9 cellular contexts compared by ENCODE assay signal in the genomic region with DNA sequence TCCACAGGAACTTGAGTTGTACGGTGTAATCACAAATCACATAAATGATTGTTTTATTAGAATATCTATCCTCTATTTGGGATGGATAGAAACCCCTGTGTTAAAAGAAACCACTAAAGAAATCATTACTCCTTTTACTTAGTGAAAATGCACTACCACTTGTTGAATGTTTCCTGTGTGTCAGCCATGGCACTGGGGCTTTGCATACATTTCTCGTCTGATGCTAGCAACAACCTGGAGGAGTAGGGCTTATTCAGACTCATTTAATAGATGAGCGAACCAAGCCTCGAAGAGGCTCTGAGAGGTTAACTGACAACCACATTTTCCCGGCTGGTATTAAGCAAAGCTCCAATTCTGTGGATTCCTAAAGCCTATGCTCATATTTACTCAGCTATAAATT.
DNase-seq lines count a peak whose midpoint lies in the region; ATAC-seq and TF ChIP-seq lines count a peak whose summit lies in the region.
"Had no signal": no experiment of that assay in that cellular context is flagged by ENCODE, and none has a peak within 500 bp of the region (broad histone marks: within the 10 kb centered on the region; RNA-seq: fewer than 3 reads in every experiment).

No MANE protein-coding gene starts in this region.

- 74 to 81% methylated on average over 5 of the region's 5 CpGs for WGBS in lung, 2 donors
- 55 to 62% methylated on average over 5 of the region's 5 CpGs for WGBS in testis, 2 donors

- H3K27ac Mint-ChIP-seq in activated CD8-positive, alpha-beta T cell treated with anti-CD3 and anti-CD28 coated beads for 36 hours: peak overlapping the region; percentile 92
- no peak overlapping the region for H3K27ac Mint-ChIP-seq in activated CD8-positive, alpha-beta T cell treated with anti-CD3 and anti-CD28 coated beads, Interleukin-2, amount 10 ng/mL, durations not matched to agents 7 days and 5 days
- peak overlapping the region; percentile 96 for H3K27ac Mint-ChIP-seq in activated naive CD8-positive, alpha-beta T cell

- H3K9me3 ChIP-seq in lung (ENCODE audit: control insufficient read depth in 2 of 2, insufficient read depth in 1 of 2, low read length in 1 of 2) (no peaks in the 10 kb centered on the region), testis (no peaks in the 10 kb centered on the region)

- H3K27me3 ChIP-seq in lung (ENCODE audit: control insufficient read depth, insufficient read depth): no peaks in the 10 kb centered on the region
- H3K27me3 ChIP-seq in testis: no peaks in the 10 kb centered on the region
- H3K27me3 ChIP-seq: cardiac muscle cell had no signal

- peak; percentile 46 for DNase-seq in activated CD8-positive, alpha-beta T cell treated with anti-CD3 and anti-CD28 coated beads for 36 hours
- no peak for DNase-seq in activated CD8-positive, alpha-beta T cell treated with anti-CD3 and anti-CD28 coated beads, Interleukin-2, amount 10 ng/mL, durations not matched to agents 7 days and 5 days
- DNase-seq in lung (ENCODE audit: low spot score) (no peak), testis (no peak), foreskin fibroblast (no peak), retina (no peak)

- H3K27ac ChIP-seq in lung (ENCODE audit: low read depth in 1 of 2, low read length in 1 of 2) (peak overlapping the region; percentile 28 to 94), testis (peak overlapping the region; percentile 60 to 69)
- H3K27ac ChIP-seq: cardiac muscle cell had no signal

- intact Hi-C loops in activated CD8-positive, alpha-beta T cell treated with anti-CD3 and anti-CD28 coated beads for 36 hours (cut with micrococcal nuclease): loop anchor here (5.0 kb wide), 1 partner anchor 92 kb away; no protein-coding TSS in a partner anchor
- intact Hi-C loops in testis (cut with DNase I; ENCODE audit: low total_unique reads): no loop called here

- CTCF ChIA-PET in activated CD8-positive, alpha-beta T cell treated with anti-CD3 and anti-CD28 coated beads for 36 hours (lab: Charles Lee): interaction anchor here (1.2 to 2.1 kb wide), 4 partner anchors 8 to 155 kb away, joined by 5 to 8 read pairs (median 6); no protein-coding TSS in a partner anchor
- CTCF ChIA-PET in activated CD8-positive, alpha-beta T cell treated with anti-CD3 and anti-CD28 coated beads, Interleukin-2, amount 10 ng/mL, durations not matched to agents 7 days and 5 days (lab: Charles Lee): interaction anchor here (1.2 to 2.3 kb wide), 3 partner anchors 10 to 155 kb away, joined by 3 to 10 read pairs (median 9); no protein-coding TSS in a partner anchor

- H3K4me3 Mint-ChIP-seq in activated CD8-positive, alpha-beta T cell treated with anti-CD3 and anti-CD28 coated beads for 36 hours: peak overlapping the region; percentile 64
- H3K4me3 Mint-ChIP-seq in activated CD8-positive, alpha-beta T cell treated with anti-CD3 and anti-CD28 coated beads, Interleukin-2, amount 10 ng/mL, durations not matched to agents 7 days and 5 days: no peak overlapping the region
- peak overlapping the region; percentile 79 for H3K4me3 Mint-ChIP-seq in activated naive CD8-positive, alpha-beta T cell

- TF ChIP-seq CTCF in activated CD8-positive, alpha-beta T cell treated with anti-CD3 and anti-CD28 coated beads for 36 hours (IDR thresholded peaks at IDR 0.05): no peak
- TF ChIP-seq CTCF in lung (IDR thresholded peaks at IDR 0.05; ENCODE audit: control extremely low read depth, extremely low read depth) (no peak), testis (IDR thresholded peaks at IDR 0.05) (no peak), foreskin fibroblast (IDR thresholded peaks at IDR 0.05; ENCODE audit: low read depth, low read length) (no peak)

- peak; percentile 43 for ATAC-seq in activated CD8-positive, alpha-beta T cell treated with anti-CD3 and anti-CD28 coated beads for 36 hours
- ATAC-seq in activated CD8-positive, alpha-beta T cell treated with anti-CD3 and anti-CD28 coated beads, Interleukin-2, amount 10 ng/mL, durations not matched to agents 7 days and 5 days: no peak
- ATAC-seq in lung (ENCODE audit: insufficient read depth, low FRiP score) (no peak), GM19023 (IDR thresholded peaks at IDR 0.05; ENCODE audit: unreplicated experiment) (no peak)

- peaks cover 5 to 17% of the 10 kb centered on the region in 2 donors for H3K4me1 ChIP-seq in lung (ENCODE audit: control insufficient read depth in 2 of 2, insufficient read depth in 2 of 2, low read length in 2 of 2)
- H3K4me1 ChIP-seq in testis: peaks cover 17% of the 10 kb centered on the region

- no peak overlapping the region for H3K4me3 ChIP-seq in lung
- peak overlapping the region; percentile 29 to 46 for H3K4me3 ChIP-seq in testis
- H3K4me3 ChIP-seq in foreskin fibroblast (ENCODE audit: low read depth in 1 of 2, low read length in 2 of 2): no peak overlapping the region
- H3K4me3 ChIP-seq: cardiac muscle cell had no signal

- POLR2A ChIA-PET in activated CD8-positive, alpha-beta T cell treated with anti-CD3 and anti-CD28 coated beads for 36 hours (lab: Charles Lee): interaction anchor here (0.8 to 3.8 kb wide), 10 partner anchors 8 to 319 kb away, joined by 3 to 16 read pairs (median 4); a partner anchor contains a TSS
- POLR2A ChIA-PET in activated CD8-positive, alpha-beta T cell treated with anti-CD3 and anti-CD28 coated beads, Interleukin-2, amount 10 ng/mL, durations not matched to agents 7 days and 5 days (lab: Charles Lee): interaction anchor here (0.7 to 1.8 kb wide), 3 partner anchors 10 to 155 kb away, joined by 3 to 7 read pairs (median 4); no protein-coding TSS in a partner anchor

- H3K36me3 ChIP-seq in lung (ENCODE audit: control insufficient read depth in 2 of 2, insufficient read depth in 2 of 2, low read length in 2 of 2) (no peaks in the 10 kb centered on the region), testis (ENCODE audit: low read depth, missing control alignments) (no peaks in the 10 kb centered on the region)
- H3K36me3 ChIP-seq: cardiac muscle cell had no signal

- H3K9me3 Mint-ChIP-seq in activated CD8-positive, alpha-beta T cell treated with anti-CD3 and anti-CD28 coated beads for 36 hours: peaks cover 8% of the 10 kb centered on the region
- H3K9me3 Mint-ChIP-seq in activated CD8-positive, alpha-beta T cell treated with anti-CD3 and anti-CD28 coated beads, Interleukin-2, amount 10 ng/mL, durations not matched to agents 7 days and 5 days (ENCODE audit: insufficient read depth): no peaks in the 10 kb centered on the region
- H3K9me3 Mint-ChIP-seq in activated naive CD8-positive, alpha-beta T cell (ENCODE audit: low read depth): peaks cover 5% of the 10 kb centered on the region

- no peaks in the 10 kb centered on the region for H3K27me3 Mint-ChIP-seq in activated CD8-positive, alpha-beta T cell treated with anti-CD3 and anti-CD28 coated beads for 36 hours
- no peaks in the 10 kb centered on the region for H3K27me3 Mint-ChIP-seq in activated CD8-positive, alpha-beta T cell treated with anti-CD3 and anti-CD28 coated beads, Interleukin-2, amount 10 ng/mL, durations not matched to agents 7 days and 5 days (ENCODE audit: low read depth)
- H3K27me3 Mint-ChIP-seq in activated naive CD8-positive, alpha-beta T cell: no peaks in the 10 kb centered on the region

- TF ChIP-seq POLR2A in testis (IDR thresholded peaks at IDR 0.05): no peak

- peaks cover 76% of the 10 kb centered on the region for H3K4me1 Mint-ChIP-seq in activated CD8-positive, alpha-beta T cell treated with anti-CD3 and anti-CD28 coated beads for 36 hours (ENCODE audit: low read depth)
- H3K4me1 Mint-ChIP-seq in activated CD8-positive, alpha-beta T cell treated with anti-CD3 and anti-CD28 coated beads, Interleukin-2, amount 10 ng/mL, durations not matched to agents 7 days and 5 days (ENCODE audit: low read depth): peaks cover 56% of the 10 kb centered on the region
- H3K4me1 Mint-ChIP-seq in activated naive CD8-positive, alpha-beta T cell (ENCODE audit: low read depth): peaks cover 83% of the 10 kb centered on the region

- peaks cover 5% of the 10 kb centered on the region for H3K36me3 Mint-ChIP-seq in activated CD8-positive, alpha-beta T cell treated with anti-CD3 and anti-CD28 coated beads for 36 hours (ENCODE audit: low read depth)
- no peaks in the 10 kb centered on the region for H3K36me3 Mint-ChIP-seq in activated CD8-positive, alpha-beta T cell treated with anti-CD3 and anti-CD28 coated beads, Interleukin-2, amount 10 ng/mL, durations not matched to agents 7 days and 5 days (ENCODE audit: low read depth)
- peaks cover 2% of the 10 kb centered on the region for H3K36me3 Mint-ChIP-seq in activated naive CD8-positive, alpha-beta T cell

Comparison
In these comparisons a context has a peak if more than half of its experiments do, and no peak if none do; other contexts are left out.
1. H3K4me3 ChIP-seq: peak in testis (2 of 2); none in lung (single experiment) and foreskin fibroblast (0 of 2).